ENCODE assay signal across 1 cellular context in genomic region chrX:109959356-109959871, GRCh38.
A peak's percentile ranks its signal among the peaks of the same experiment; 100 is the strongest.
TF ChIP-seq lines count a peak whose summit lies in the region.

No MANE protein-coding gene starts in this region.

TF ChIP-seq in K562, 482 proteins besides CTCF, POLR2A, EP300 and RAD21 (continued from another document and continues in another):
- TF ChIP-seq PHTF2 (CRISPR knock-in tag; IDR thresholded peaks at IDR 0.05) (no peak), ZNF551 (CRISPR knock-in tag; IDR thresholded peaks at IDR 0.05) (no peak), TEAD2 (tag; IDR thresholded peaks at IDR 0.05) (no peak), SMC3 (conservative IDR thresholded peaks at IDR 0.05; ENCODE audit: insufficient read depth, low read depth, low read length) (no peak), GATA2 (CRISPR knock-in tag; IDR thresholded peaks at IDR 0.05) (peak; percentile 94), MXI1 (IDR thresholded peaks at IDR 0.05; ENCODE audit: low read depth, low read length) (peak; percentile 28; the same call in 1 of the 2 replicates), TEAD4 (IDR thresholded peaks at IDR 0.05; ENCODE audit: low read length) (peak; percentile 98), TEAD4 (CRISPR knock-in tag; IDR thresholded peaks at IDR 0.05; ENCODE audit: borderline replicate concordance) (no peak), NCOA4 (IDR thresholded peaks at IDR 0.05; ENCODE audit: partially characterized antibody) (no peak), GTF2A2 (tag; IDR thresholded peaks at IDR 0.05) (no peak), RBM14 (IDR thresholded peaks at IDR 0.05; ENCODE audit: borderline replicate concordance, insufficient read depth, low read depth, low read length) (no peak), AFF1 (IDR thresholded peaks at IDR 0.05; ENCODE audit: low read depth in 1 of 2, partially characterized antibody in 2 of 2) (peak in 1 of 2 experiments; percentile 30), SMAD4 (CRISPR knock-in tag; conservative IDR thresholded peaks at IDR 0.05) (peak; percentile 67; the same call in 1 of the 2 replicates), CHCHD3 (CRISPR knock-in tag; IDR thresholded peaks at IDR 0.05) (no peak), ZBTB12 (CRISPR knock-in tag; IDR thresholded peaks at IDR 0.05) (no peak), ZBTB26 (CRISPR knock-in tag; IDR thresholded peaks at IDR 0.05) (no peak), POU5F1 (IDR thresholded peaks at IDR 0.05; ENCODE audit: borderline replicate concordance, low read depth, low read length, partially characterized antibody) (no peak), CBX3 (IDR thresholded peaks at IDR 0.05; ENCODE audit: borderline replicate concordance in 1 of 2, low read length in 2 of 2) (no peak), SETDB1 (IDR thresholded peaks at IDR 0.05; ENCODE audit: low read length) (no peak), MBD1 (CRISPR knock-in tag; IDR thresholded peaks at IDR 0.05) (no peak), SRSF7 (optimal IDR thresholded peaks at IDR 0.05; ENCODE audit: low read depth, low read length) (no peak), TSHZ1 (CRISPR knock-in tag; IDR thresholded peaks at IDR 0.05) (no peak), ILF3 (IDR thresholded peaks at IDR 0.05; ENCODE audit: borderline replicate concordance) (no peak), PKNOX1 (IDR thresholded peaks at IDR 0.05) (no peak), TFE3 (CRISPR knock-in tag; IDR thresholded peaks at IDR 0.05) (no peak), TAL1 (IDR thresholded peaks at IDR 0.05) (peak; percentile 94), NRF1 (conservative IDR thresholded peaks at IDR 0.05 in 1 of 2, IDR thresholded peaks at IDR 0.05 in 1 of 2) (0 out of 4 replicates have a peak, but pooled peaks of 1 of the 2 experiments have one; percentile 7), YY1 (IDR thresholded peaks at IDR 0.05; ENCODE audit: borderline replicate concordance in 1 of 3, control insufficient read depth in 1 of 3, extremely low read depth in 1 of 3, insufficient read depth in 3 of 3, insufficient read length in 1 of 3, insufficient replicate concordance in 2 of 3, low read depth in 1 of 3, low read length in 2 of 3) (no peak), NCOA2 (IDR thresholded peaks at IDR 0.05; ENCODE audit: partially characterized antibody in 2 of 2) (no peak), KDM5B (IDR thresholded peaks at IDR 0.05; ENCODE audit: insufficient replicate concordance, low read depth, low read length) (no peak), ZNF12 (CRISPR knock-in tag; IDR thresholded peaks at IDR 0.05) (no peak), CBX1 (IDR thresholded peaks at IDR 0.05; ENCODE audit: low read depth) (no peak), STAT6 (CRISPR knock-in tag; IDR thresholded peaks at IDR 0.05) (no peak), ID3 (CRISPR knock-in tag; IDR thresholded peaks at IDR 0.05) (no peak), ID3 (tag; IDR thresholded peaks at IDR 0.05) (peak; percentile 50; the same call in 1 of the 2 replicates), CREB3 (tag; conservative IDR thresholded peaks at IDR 0.05; ENCODE audit: low read depth) (no peak), PCBP2 (IDR thresholded peaks at IDR 0.05; ENCODE audit: low read depth, low read length, poor library complexity, severe bottlenecking) (no peak), ARID3B (CRISPR knock-in tag; IDR thresholded peaks at IDR 0.05; ENCODE audit: borderline replicate concordance) (no peak)
